Comparison of ENCODE assay signal across 27 cellular contexts in genomic region chr11:44314733-44315132, GRCh38. TPM values are rescaled to one million over a fixed set of nuclear protein-coding genes. Genes with fewer than 3 reads are reported as not detected.
DNase-seq lines count a peak whose midpoint lies in the region; ATAC-seq, FAIRE-seq and TF ChIP-seq lines count a peak whose summit lies in the region.
"Had no signal": no experiment of that assay in that cellular context is flagged by ENCODE, and none has a peak within 500 bp of the region (broad histone marks: within the 10 kb centered on the region; RNA-seq: fewer than 3 reads in every experiment).

No MANE protein-coding gene starts in this region.

- H3K79me2 ChIP-seq in H1 (ENCODE audit: control insufficient read depth in 1 of 2, insufficient read depth in 2 of 2, low read length in 2 of 2), result no peaks in the 10 kb centered on the region

- peaks cover 4% of the 10 kb centered on the region for H3K36me3 Mint-ChIP-seq in WTC11
- H3K36me3 Mint-ChIP-seq: CD4-positive, alpha-beta memory T cell; CD4-positive, CD25-positive, alpha-beta regulatory T cell; CD8-positive, alpha-beta memory T cell had no signal

- H4K91ac ChIP-seq in H1 (replicated peaks; ENCODE audit: insufficient read length, low read length), result no peak overlapping the region

- no peak overlapping the region for H3K4me3 ChIP-seq in H1 (ENCODE audit: extremely low read depth in 1 of 4, insufficient read depth in 2 of 4, low read depth in 3 of 4, low read length in 4 of 4)
- H3K4me3 ChIP-seq: BLaER1, GM12878 had no signal

- ATAC-seq in WTC11, result no peak
- ATAC-seq: GM12878 had no signal

- no peak overlapping the region for H3K23ac ChIP-seq in H1 (ENCODE audit: insufficient read length)

- H3K27me3 Mint-ChIP-seq in WTC11 (ENCODE audit: low read depth), result peaks cover 100% of the 10 kb centered on the region

- no peak for FAIRE-seq in H1 (lab: Jason Lieb, UNC)
- FAIRE-seq: A204.1, GM12878, GM12892, GM18507 had no signal

- H3K18ac ChIP-seq in H1 (ENCODE audit: extremely low read depth, low read length), result no peak overlapping the region

- H4K5ac ChIP-seq in H1 (ENCODE audit: insufficient read length, low read depth, low read length), result no peak overlapping the region

- no peaks in the 10 kb centered on the region for H3K79me1 ChIP-seq in H1 (ENCODE audit: low read depth, low read length)

- no peak overlapping the region for H3K4me3 Mint-ChIP-seq in WTC11

- H2BK120ac ChIP-seq in H1 (replicated peaks; ENCODE audit: low read depth, low read length), result no peak overlapping the region

- CTCF ChIA-PET in WTC11 (lab: Charles Lee), result interaction anchor here (1.5 kb wide), 1 partner anchor 181 kb away, joined by 5 read pairs; no protein-coding TSS in a partner anchor
- CTCF ChIA-PET in H1 (lab: Charles Lee; ENCODE audit: partially characterized antibody), result interaction anchor here (1.0 to 2.7 kb wide), 2 partner anchors 8 to 181 kb away, joined by 3 to 14 read pairs; no protein-coding TSS in a partner anchor

- POLR2A ChIA-PET in WTC11 (lab: Charles Lee) (no interaction called here), H1 (lab: Charles Lee; ENCODE audit: partially characterized antibody) (interaction anchor here (0.6 kb wide), 1 partner anchor 217 kb away, joined by 4 read pairs; no protein-coding TSS in a partner anchor)

- TF ChIP-seq EP300 in H1 (IDR thresholded peaks at IDR 0.05; ENCODE audit: borderline replicate concordance in 1 of 2, low read depth in 2 of 2, low read length in 2 of 2), result no peak

- H2BK20ac ChIP-seq in H1 (ENCODE audit: low read length), result no peak overlapping the region

- no peak overlapping the region for H2AFZ ChIP-seq in H1 (ENCODE audit: low read length)

- no peaks in the 10 kb centered on the region for H3K9me3 ChIP-seq in H1 (ENCODE audit: insufficient read depth in 2 of 2, low read depth in 1 of 2, low read length in 1 of 2)
- H3K9me3 ChIP-seq: BE2C had no signal

- no peak overlapping the region for H2AK5ac ChIP-seq in H1 (ENCODE audit: low read depth, low read length)

- no peak overlapping the region for H3K27ac ChIP-seq in H1 (ENCODE audit: low read depth, low read length)
- H3K27ac ChIP-seq: BLaER1 had no signal

- H4K8ac ChIP-seq in H1 (ENCODE audit: extremely low read depth, insufficient read depth, low read length), result no peak overlapping the region

- H4K20me1 ChIP-seq in H1 (replicated peaks in 1 of 2; ENCODE audit: control insufficient read depth in 1 of 2, insufficient read depth in 2 of 2, low read length in 2 of 2), result peaks cover 32 to 48% of the 10 kb centered on the region in 2 experiments

- no peak overlapping the region for H3K56ac ChIP-seq in H1 (replicated peaks; ENCODE audit: insufficient read length, low read depth, low read length)

- no peak overlapping the region for H3K9ac ChIP-seq in H1 (replicated peaks in 1 of 4; ENCODE audit: extremely low read depth in 1 of 4, low read depth in 3 of 4, low read length in 3 of 4)
- H3K9ac ChIP-seq: BLaER1 had no signal

- no peak for TF ChIP-seq POLR2A in H1 (IDR thresholded peaks at IDR 0.05; ENCODE audit: control extremely low read depth in 1 of 2, low read depth in 2 of 2, low read length in 2 of 2)

- no peak overlapping the region for H2BK15ac ChIP-seq in H1 (ENCODE audit: low read length)

- peaks cover 98 to 100% (median 99%) of the 10 kb centered on the region in 4 experiments for H3K27me3 ChIP-seq in H1 (replicated peaks in 1 of 4; ENCODE audit: control insufficient read depth in 3 of 4, extremely low read depth in 1 of 4, insufficient read depth in 3 of 4, low read length in 3 of 4)

- no peak overlapping the region for H2BK5ac ChIP-seq in H1 (ENCODE audit: low read depth, low read length)

- no peak for TF ChIP-seq CTCF in WTC11 (IDR thresholded peaks at IDR 0.05)
- no peak for TF ChIP-seq CTCF in H1 (IDR thresholded peaks at IDR 0.05; ENCODE audit: control extremely low read depth in 1 of 3, insufficient read depth in 1 of 3, low read depth in 1 of 3, low read length in 3 of 3)

- H3K4ac ChIP-seq in H1 (replicated peaks; ENCODE audit: insufficient read length, low read depth, low read length), result no peak overlapping the region

- H3K23me2 ChIP-seq in H1 (ENCODE audit: low read depth, low read length), result peaks cover 7% of the 10 kb centered on the region; the same call in 1 of the 2 replicates

- peaks cover 57% of the 10 kb centered on the region for H3K4me1 Mint-ChIP-seq in WTC11

- DNase-seq in WTC11 (ENCODE audit: low spot score) (no peak), H1 (ENCODE audit: low read depth in 1 of 2, low spot score in 2 of 2) (no peak), SHP77 treated with DMSO at 0.1 percent for 48 hours (lab: John Stamatoyannopoulos, UW) (no peak), NCI-H526 treated with DMSO at 0.1 percent for 48 hours (lab: John Stamatoyannopoulos, UW) (no peak)
- no peak for DNase-seq in activated CD4-positive, alpha-beta T cell treated with anti-CD3 and anti-CD28 coated beads, Interleukin-2, amount 50 U/mL, for 4 hours
- DNase-seq: 8988T; ACHN; BE2C; C1 segment of cervical spinal cord; CD4-positive, alpha-beta memory T cell; CD4-positive, CD25-positive, alpha-beta regulatory T cell; CD8-positive, alpha-beta memory T cell; COR-L47; DMS 273 treated with DMSO at 0.1 percent for 48 hours; DMS153; DMS53; DMS79; DND-41; EL; GDM1 had no signal

- no peaks in the 10 kb centered on the region; a peak in 1 of 8 replicates for H3K36me3 ChIP-seq in H1 (ENCODE audit: control insufficient read depth in 2 of 4, insufficient read depth in 4 of 4, low read length in 3 of 4)
- H3K36me3 ChIP-seq: BE2C, BLaER1 had no signal

- no peak overlapping the region for H2BK12ac ChIP-seq in H1 (ENCODE audit: low read depth, low read length)

- H3K27ac Mint-ChIP-seq in WTC11, result no peak overlapping the region
- H3K27ac Mint-ChIP-seq: CD4-positive, CD25-positive, alpha-beta regulatory T cell had no signal

- WGBS in H1 (ENCODE audit: extremely low coverage in 1 of 2, insufficient coverage in 1 of 2, insufficient read length in 1 of 2, insufficient replicate concordance in 2 of 2, low coverage in 1 of 2, low lambda C conversion rate in 2 of 2, missing lambda C conversion rate in 1 of 2), 2 experiments, result 31% methylated on average over 2 of the region's 2 CpGs; no CpG with 5 or more reads in 1 of the 2 experiments

- H3K9me3 Mint-ChIP-seq in WTC11, result no peaks in the 10 kb centered on the region

- no peak for TF ChIP-seq RAD21 in H1 (IDR thresholded peaks at IDR 0.05 in 1 of 2, conservative IDR thresholded peaks at IDR 0.05 in 1 of 2; ENCODE audit: low read depth in 2 of 2, low read length in 2 of 2)

- no peak overlapping the region for H3K4me2 ChIP-seq in H1 (ENCODE audit: insufficient read depth in 1 of 2, low read depth in 2 of 2, low read length in 2 of 2)
- H3K4me2 ChIP-seq: BLaER1 had no signal

- peaks cover 3 to 34% (median 22%) of the 10 kb centered on the region in 4 experiments; a peak in 6 of 7 replicates for H3K4me1 ChIP-seq in H1 (replicated peaks in 1 of 4; ENCODE audit: control insufficient read depth in 3 of 4, insufficient read depth in 4 of 4, low read length in 3 of 4)
- H3K4me1 ChIP-seq: BE2C had no signal

- H3K14ac ChIP-seq in H1 (ENCODE audit: insufficient read length), result no peak overlapping the region

TF ChIP-seq in WTC11, 78 proteins besides CTCF, POLR2A, EP300 and RAD21:
- TF ChIP-seq CBFB (CRISPR knock-in tag; IDR thresholded peaks at IDR 0.05; ENCODE audit: low read depth) (no peak), MXD4 (CRISPR knock-in tag; IDR thresholded peaks at IDR 0.05; ENCODE audit: borderline replicate concordance) (no peak), RORB (CRISPR knock-in tag; IDR thresholded peaks at IDR 0.05) (no peak), ZNF512 (CRISPR knock-in tag; IDR thresholded peaks at IDR 0.05; ENCODE audit: borderline replicate concordance) (peak; percentile 96)

TF ChIP-seq in H1, 55 proteins besides CTCF, POLR2A, EP300 and RAD21:
- TF ChIP-seq ATF3 (IDR thresholded peaks at IDR 0.05; ENCODE audit: insufficient read depth, low read depth, low read length) (no peak), CBX8 (IDR thresholded peaks at IDR 0.05; ENCODE audit: borderline replicate concordance, low read depth, low read length) (0 out of 2 replicates have a peak, but pooled peaks have one; percentile 32)
TF ChIP-seq in H1: peak in this region for 1.

RNA-seq across cellular contexts. Expression of gene ALX4, which starts 4.8 kb away (rescaled TPM):
- not detected in 3 replicates for total RNA-seq in WTC11 (2021)
- not detected in 2 replicates for total RNA-seq in H1 (2021; fragmentation: NEBNext Ultra II Directional; extraction: Animal tissue kit (Norgen Biotek cat#: 25700))
- not detected in 2 replicates for polyA plus RNA-seq in H1 (2011; rRNA removed)
- not detected for polyA plus RNA-seq in H1 (2011; cell fraction: cytosol; rRNA removed)
- not detected for polyA plus RNA-seq in H1 (2011; cell fraction: nucleus; rRNA removed)
- 0.05 to 0.06 TPM in 2 of 4 replicates, not detected in the others for polyA plus RNA-seq in H1 (2012, experiment 1 of 2)
- not detected for polyA plus RNA-seq in H1 (2012, experiment 2 of 2)
- polyA plus RNA-seq in H1 (2013, experiment 1 of 2), result not detected
- polyA plus RNA-seq in H1 (2013, experiment 2 of 2), result not detected
- polyA minus RNA-seq in H1 (2011; rRNA and poly(A)+ RNA removed), result not detected in 2 replicates
- polyA minus RNA-seq in H1 (2011; cell fraction: cytosol; rRNA and poly(A)+ RNA removed), result not detected
- not detected for polyA minus RNA-seq in H1 (2011; cell fraction: nucleus; rRNA and poly(A)+ RNA removed)
- total RNA-seq: CD4-positive, alpha-beta memory T cell; CD4-positive, CD25-positive, alpha-beta regulatory T cell; CD8-positive, alpha-beta memory T cell; GM12878 had no signal
- polyA plus RNA-seq: AG04450; CD14-positive monocyte; CD4-positive, alpha-beta memory T cell; CD4-positive, CD25-positive, alpha-beta regulatory T cell; CD8-positive, alpha-beta memory T cell; GM12878 had no signal
